In genomic region chr7:29921404-29922010, GRCh38 we compare ENCODE assay signal across 1 cellular context.
TF ChIP-seq lines count a peak whose summit lies in the region.

No MANE protein-coding gene starts in this region.

TF ChIP-seq in WTC11, 78 proteins besides CTCF, POLR2A, EP300 and RAD21 (continued from another document):
- TF ChIP-seq STAT6 (CRISPR knock-in tag; conservative IDR thresholded peaks at IDR 0.05; ENCODE audit: low read depth) = no peak
- TF ChIP-seq ZBTB43 (CRISPR knock-in tag; IDR thresholded peaks at IDR 0.05) = no peak
- TF ChIP-seq MYBL2 (CRISPR knock-in tag; IDR thresholded peaks at IDR 0.05) = no peak
- no peak for TF ChIP-seq SP1 (CRISPR knock-in tag; conservative IDR thresholded peaks at IDR 0.05)
- TF ChIP-seq ZNF219 (CRISPR knock-in tag; IDR thresholded peaks at IDR 0.05; ENCODE audit: borderline replicate concordance) = no peak
- TF ChIP-seq, protein P1, sequence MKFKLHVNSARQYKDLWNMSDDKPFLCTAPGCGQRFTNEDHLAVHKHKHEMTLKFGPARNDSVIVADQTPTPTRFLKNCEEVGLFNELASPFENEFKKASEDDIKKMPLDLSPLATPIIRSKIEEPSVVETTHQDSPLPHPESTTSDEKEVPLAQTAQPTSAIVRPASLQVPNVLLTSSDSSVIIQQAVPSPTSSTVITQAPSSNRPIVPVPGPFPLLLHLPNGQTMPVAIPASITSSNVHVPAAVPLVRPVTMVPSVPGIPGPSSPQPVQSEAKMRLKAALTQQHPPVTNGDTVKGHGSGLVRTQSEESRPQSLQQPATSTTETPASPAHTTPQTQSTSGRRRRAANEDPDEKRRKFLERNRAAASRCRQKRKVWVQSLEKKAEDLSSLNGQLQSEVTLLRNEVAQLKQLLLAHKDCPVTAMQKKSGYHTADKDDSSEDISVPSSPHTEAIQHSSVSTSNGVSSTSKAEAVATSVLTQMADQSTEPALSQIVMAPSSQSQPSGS (CRISPR knock-in tag; IDR thresholded peaks at IDR 0.05; ENCODE audit: borderline replicate concordance, low read depth) = no peak
